25 cellular contexts compared by ENCODE assay signal in genomic region chr12:32596031-32596430, GRCh38.
"Had no signal": no experiment of that assay in that cellular context is flagged by ENCODE, and none has a peak within 500 bp of the region (broad histone marks: within the 10 kb centered on the region; RNA-seq: fewer than 3 reads in every experiment).

No MANE protein-coding gene starts in this region.

- H3K27me3 Mint-ChIP-seq: activated CD4-positive, alpha-beta T cell treated with anti-CD3 and anti-CD28 coated beads, Interleukin-2, amount 10 ng/mL, durations not matched to agents 7 days and 5 days; activated naive CD8-positive, alpha-beta T cell; activated T-helper 17 cell treated with anti-CD3 and anti-CD28 coated beads, Interleukin-2, amount 50 U/mL, for 72 hours had no signal

- ATAC-seq: activated T-cell treated with anti-CD3 and anti-CD28 coated beads, Interleukin-2, amount 50 U/mL, for 4 hours; activated T-helper 17 cell treated with anti-CD3 and anti-CD28 coated beads, Interleukin-2, amount 50 U/mL, for 72 hours; body of pancreas; gastroesophageal sphincter had no signal

- H3K9me3 Mint-ChIP-seq: activated CD4-positive, alpha-beta memory T cell treated with anti-CD3 and anti-CD28 coated beads, Interleukin-2, amount 10 ng/mL, durations not matched to agents 7 days and 5 days; activated CD4-positive, alpha-beta T cell treated with anti-CD3 and anti-CD28 coated beads, Interleukin-2, amount 10 ng/mL, durations not matched to agents 7 days and 5 days; activated T-cell treated with anti-CD3 and anti-CD28 coated beads, Interleukin-2, amount 50 U/mL, for 4 hours; activated T-helper 17 cell treated with anti-CD3 and anti-CD28 coated beads, Interleukin-2, amount 50 U/mL, for 72 hours had no signal

- H3K4me1 Mint-ChIP-seq: activated T-helper 17 cell treated with anti-CD3 and anti-CD28 coated beads, Interleukin-2, amount 50 U/mL, for 72 hours had no signal

- H3K36me3 Mint-ChIP-seq: activated naive CD8-positive, alpha-beta T cell had no signal

- H3K4me1 ChIP-seq: body of pancreas, esophagus squamous epithelium, gastroesophageal sphincter had no signal

- H3K4me3 ChIP-seq: body of pancreas, esophagus squamous epithelium, gastroesophageal sphincter had no signal

- H3K27ac ChIP-seq: body of pancreas, epithelial cell of prostate, esophagus squamous epithelium, gastroesophageal sphincter had no signal

- H3K9me3 ChIP-seq: body of pancreas, esophagus squamous epithelium, gastroesophageal sphincter had no signal

- H3K27ac Mint-ChIP-seq: activated CD4-positive, alpha-beta memory T cell treated with anti-CD3 and anti-CD28 coated beads, Interleukin-2, amount 10 ng/mL, durations not matched to agents 7 days and 5 days; activated CD4-positive, alpha-beta T cell treated with anti-CD3 and anti-CD28 coated beads, Interleukin-2, amount 10 ng/mL, durations not matched to agents 7 days and 5 days; activated naive CD8-positive, alpha-beta T cell; activated T-helper 17 cell treated with anti-CD3 and anti-CD28 coated beads, Interleukin-2, amount 50 U/mL, for 72 hours had no signal

- H3K27me3 ChIP-seq: body of pancreas, esophagus squamous epithelium, gastroesophageal sphincter had no signal

- DNase-seq: activated CD4-positive, alpha-beta memory T cell treated with anti-CD3 and anti-CD28 coated beads, Interleukin-2, amount 10 ng/mL, durations not matched to agents 7 days and 5 days; activated CD4-positive, alpha-beta T cell treated with anti-CD3 and anti-CD28 coated beads for 1 hour; activated CD4-positive, alpha-beta T cell treated with anti-CD3 and anti-CD28 coated beads for 4 hours; activated CD4-positive, alpha-beta T cell treated with anti-CD3 and anti-CD28 coated beads, Interleukin-2, amount 10 ng/mL, durations not matched to agents 7 days and 5 days; activated CD4-positive, alpha-beta T cell treated with anti-CD3 and anti-CD28 coated beads, Interleukin-2, amount 50 U/mL, for 4 hours; activated effector memory CD4-positive, alpha-beta T cell treated with Interleukin-2 at 50 U/mL for 16 hours; activated gamma-delta T cell treated with Interleukin-2 at 50 U/mL for 16 hours; activated naive CD4-positive, alpha-beta T cell treated with anti-CD3 and anti-CD28 coated beads, Interleukin-2, amount 50 U/mL, for 16 hours; activated naive CD4-positive, alpha-beta T cell treated with Interleukin-2 at 50 U/mL for 16 hours; activated T-cell treated with anti-CD3 and anti-CD28 coated beads, Interleukin-2, amount 50 U/mL, for 4 hours; amygdala; aorta; body of pancreas; caudate nucleus; cortex of kidney; dermis blood vessel endothelial cell; effector CD8-positive, alpha-beta T cell; esophagus squamous epithelium; foreskin melanocyte; head of caudate nucleus; T-helper 2 cell had no signal

- H3K4me3 Mint-ChIP-seq: activated CD4-positive, alpha-beta memory T cell treated with anti-CD3 and anti-CD28 coated beads, Interleukin-2, amount 10 ng/mL, durations not matched to agents 7 days and 5 days; activated CD4-positive, alpha-beta T cell treated with anti-CD3 and anti-CD28 coated beads, Interleukin-2, amount 10 ng/mL, durations not matched to agents 7 days and 5 days; activated naive CD8-positive, alpha-beta T cell; activated T-cell treated with anti-CD3 and anti-CD28 coated beads, Interleukin-2, amount 50 U/mL, for 4 hours; activated T-helper 17 cell treated with anti-CD3 and anti-CD28 coated beads, Interleukin-2, amount 50 U/mL, for 72 hours had no signal
